ENCODE assay signal across 10 cellular contexts in genomic region chr1:93661829-93662474, GRCh38. TPM values are rescaled to one million over a fixed set of nuclear protein-coding genes. Genes with fewer than 3 reads are reported as not detected.
DNase-seq lines count a peak whose midpoint lies in the region; ATAC-seq and TF ChIP-seq lines count a peak whose summit lies in the region.
"Had no signal": no experiment of that assay in that cellular context is flagged by ENCODE, and none has a peak within 500 bp of the region (broad histone marks: within the 10 kb centered on the region; RNA-seq: fewer than 3 reads in every experiment).

No MANE protein-coding gene starts in this region.

- POLR2A ChIA-PET in WTC11 (lab: Charles Lee) = interaction anchor here (0.6 to 0.7 kb wide), 2 partner anchors 8 to 23 kb away, joined by 5 to 6 read pairs; no protein-coding TSS in a partner anchor
- POLR2A ChIA-PET in naive thymus-derived CD8-positive, alpha-beta T cell (lab: Charles Lee) = no interaction called here

- no peak overlapping the region for H3K4me3 Mint-ChIP-seq in WTC11
- no peak overlapping the region for H3K4me3 Mint-ChIP-seq in naive thymus-derived CD8-positive, alpha-beta T cell
- H3K4me3 Mint-ChIP-seq: activated naive CD8-positive, alpha-beta T cell treated with anti-CD3 and anti-CD28 coated beads, Interleukin-2, amount 50 U/mL, for 24 hours had no signal

- DNase-seq in A172 (ENCODE audit: low spot score) = peak; percentile 75
- DNase-seq in H4 (ENCODE audit: low spot score) = peak; percentile 58
- no peak for DNase-seq in WTC11 (ENCODE audit: low spot score)
- DNase-seq in stimulated activated CD4-positive, alpha-beta T cell treated with anti-CD3 and anti-CD28 coated beads, Interleukin-2, amount 100 ng/mL, for 48 hours = no peak
- DNase-seq in naive thymus-derived CD8-positive, alpha-beta T cell = no peak
- DNase-seq: activated naive CD8-positive, alpha-beta T cell treated with anti-CD3 and anti-CD28 coated beads, Interleukin-2, amount 50 U/mL, for 24 hours; COR-L47 had no signal

- TF ChIP-seq CTCF in WTC11 (IDR thresholded peaks at IDR 0.05) = no peak

- peaks cover 4% of the 10 kb centered on the region; the same call in 1 of the 2 replicates for H3K9me3 Mint-ChIP-seq in WTC11
- H3K9me3 Mint-ChIP-seq in naive thymus-derived CD8-positive, alpha-beta T cell = no peaks in the 10 kb centered on the region
- H3K9me3 Mint-ChIP-seq: activated naive CD8-positive, alpha-beta T cell treated with anti-CD3 and anti-CD28 coated beads, Interleukin-2, amount 50 U/mL, for 24 hours had no signal

- no peaks in the 10 kb centered on the region for H3K27me3 ChIP-seq in iPS-20b (ENCODE audit: insufficient read depth, low read length)

- peaks cover 36% of the 10 kb centered on the region for H3K4me1 ChIP-seq in iPS-20b (ENCODE audit: insufficient read depth, low read length)

- H3K9me3 ChIP-seq in iPS-20b (ENCODE audit: insufficient read depth, low read depth, low read length) = no peaks in the 10 kb centered on the region; the same call in 1 of the 2 replicates

- H3K4me1 Mint-ChIP-seq in WTC11 = peaks cover 51% of the 10 kb centered on the region
- H3K4me1 Mint-ChIP-seq in naive thymus-derived CD8-positive, alpha-beta T cell = no peaks in the 10 kb centered on the region
- H3K4me1 Mint-ChIP-seq: activated naive CD8-positive, alpha-beta T cell treated with anti-CD3 and anti-CD28 coated beads, Interleukin-2, amount 50 U/mL, for 24 hours had no signal

- no peak for ATAC-seq in WTC11
- no peak for ATAC-seq in GM18907 (IDR thresholded peaks at IDR 0.05; ENCODE audit: unreplicated experiment)
- no peak for ATAC-seq in HG02970 (IDR thresholded peaks at IDR 0.05; ENCODE audit: low FRiP score, unreplicated experiment)
- ATAC-seq in naive thymus-derived CD8-positive, alpha-beta T cell = no peak
- ATAC-seq: activated naive CD8-positive, alpha-beta T cell treated with anti-CD3 and anti-CD28 coated beads, Interleukin-2, amount 50 U/mL, for 24 hours had no signal

- peaks cover 9% of the 10 kb centered on the region for H3K36me3 ChIP-seq in iPS-20b (ENCODE audit: insufficient read depth, low read depth, low read length)

- no peak overlapping the region; the same call in 1 of the 2 replicates for H3K9ac ChIP-seq in iPS-20b (ENCODE audit: low read depth, low read length)

- H3K27ac Mint-ChIP-seq in WTC11 = peak overlapping the region; percentile 25
- no peak overlapping the region for H3K27ac Mint-ChIP-seq in naive thymus-derived CD8-positive, alpha-beta T cell
- H3K27ac Mint-ChIP-seq: activated naive CD8-positive, alpha-beta T cell treated with anti-CD3 and anti-CD28 coated beads, Interleukin-2, amount 50 U/mL, for 24 hours had no signal

- CTCF ChIA-PET in WTC11 (lab: Charles Lee) = interaction anchor here (1.0 to 2.3 kb wide), 7 partner anchors 17 to 182 kb away, joined by 4 to 11 read pairs (median 4); partner anchors contain the start of gene BCAR3

- H3K36me3 Mint-ChIP-seq in WTC11 = peaks cover 12% of the 10 kb centered on the region
- H3K36me3 Mint-ChIP-seq in naive thymus-derived CD8-positive, alpha-beta T cell = no peaks in the 10 kb centered on the region

- H3K27me3 Mint-ChIP-seq in WTC11 (ENCODE audit: low read depth) = no peaks in the 10 kb centered on the region
- H3K27me3 Mint-ChIP-seq in naive thymus-derived CD8-positive, alpha-beta T cell = peaks cover 0 to 8% (median 0%) of the 10 kb centered on the region in 5 donors
- H3K27me3 Mint-ChIP-seq: activated naive CD8-positive, alpha-beta T cell treated with anti-CD3 and anti-CD28 coated beads, Interleukin-2, amount 50 U/mL, for 24 hours had no signal

- H3K27ac ChIP-seq in iPS-20b (ENCODE audit: low read length) = peak overlapping the region; percentile 48

- no peak overlapping the region for H3K4me3 ChIP-seq in iPS-20b (ENCODE audit: low read length)

TF ChIP-seq in WTC11, 78 proteins besides CTCF, POLR2A, EP300 and RAD21:
- TF ChIP-seq ATF2 (CRISPR knock-in tag; IDR thresholded peaks at IDR 0.05; ENCODE audit: borderline replicate concordance, low read depth) (no peak), IRF1 (CRISPR knock-in tag; IDR thresholded peaks at IDR 0.05) (no peak), OVOL2 (CRISPR knock-in tag; IDR thresholded peaks at IDR 0.05; ENCODE audit: borderline replicate concordance) (no peak), ZMAT4 (CRISPR knock-in tag; IDR thresholded peaks at IDR 0.05) (no peak), TEAD4 (CRISPR knock-in tag; IDR thresholded peaks at IDR 0.05) (no peak), ZNF396 (CRISPR knock-in tag; IDR thresholded peaks at IDR 0.05; ENCODE audit: borderline replicate concordance) (no peak), RELA (CRISPR knock-in tag; IDR thresholded peaks at IDR 0.05; ENCODE audit: borderline replicate concordance) (no peak), NR3C1 (CRISPR knock-in tag; conservative IDR thresholded peaks at IDR 0.05; ENCODE audit: low read depth) (no peak), JUN (CRISPR knock-in tag; IDR thresholded peaks at IDR 0.05) (no peak), ZNF138 (CRISPR knock-in tag; conservative IDR thresholded peaks at IDR 0.05) (no peak)

RNA-seq across cellular contexts. Expression of gene BCAR3, which starts 19.7 kb away (rescaled TPM):
- 33.1 and 34.3 TPM in 2 replicates for total RNA-seq in A172 (2014; rRNA removed; shearing (Covaris generic))
- 21.8 and 23.7 TPM in 2 replicates for total RNA-seq in H4 (2014; rRNA removed; shearing (Covaris generic))
- 9.3 to 14.8 TPM (median 9.6 TPM) in 3 replicates for total RNA-seq in WTC11 (2021)
- total RNA-seq in naive thymus-derived CD8-positive, alpha-beta T cell = 1 to 10 TPM in 1 of 2 experiments, under 1 TPM in 1; 0.86 to 1.3 TPM
- polyA plus RNA-seq in naive thymus-derived CD8-positive, alpha-beta T cell = under 1 TPM; 0.28 to 0.66 (median 0.34) TPM

Comparison
In these comparisons a context has a peak if more than half of its experiments do, and no peak if none do; other contexts are left out.
1. DNase-seq: peak in A172 (single experiment) and H4 (single experiment); none in WTC11 (single experiment), stimulated activated CD4-positive, alpha-beta T cell treated with anti-CD3 and anti-CD28 coated beads, Interleukin-2, amount 100 ng/mL, for 48 hours (0 of 2) and naive thymus-derived CD8-positive, alpha-beta T cell (0 of 10).